In genomic region chr9:127214421-127215265, GRCh38 we compare ENCODE assay signal across 8 cellular contexts.
DNase-seq lines count a peak whose midpoint lies in the region; ATAC-seq lines count a peak whose summit lies in the region.

No MANE protein-coding gene starts in this region.

- in situ Hi-C loops in T47D (cut with HindIII; ENCODE audit: low pct_unique_long_range_greater_than_20kb, low sequenced_read_pairs) = no loop called here

- DNase-seq in NCI-H2227 (lab: John Stamatoyannopoulos, UW; ENCODE audit: unreplicated experiment) = peak; percentile 54
- DNase-seq in NCI-H2227 treated with DMSO at 0.1 percent for 48 hours (lab: John Stamatoyannopoulos, UW) = no peak
- DNase-seq in NCI-H1417 (lab: John Stamatoyannopoulos, UW) = peak; percentile 49 to 89 (median 68)
- DNase-seq in UCSD-AML1 (lab: John Stamatoyannopoulos, UW; ENCODE audit: unreplicated experiment) = peak; percentile 22
- DNase-seq in T47D (ENCODE audit: low read depth in 1 of 2, low spot score in 1 of 2) = peak; percentile 77 to 90
- DNase-seq in kidney glomerular epithelial cell (lab: John Stamatoyannopoulos, UW) = peak; percentile 57
- DNase-seq in stimulated activated CD4-positive, alpha-beta T cell treated with anti-CD3 and anti-CD28 coated beads, TNF-alpha, amount 100 ng/mL, for 4 hours (ENCODE audit: low read depth in 3 of 3) = peak in 2 of 3 experiments; percentile 38

- ATAC-seq in GM19467 (IDR thresholded peaks at IDR 0.05; ENCODE audit: unreplicated experiment) = no peak
